ENCODE assay signal across 8 cellular contexts in the genomic region with DNA sequence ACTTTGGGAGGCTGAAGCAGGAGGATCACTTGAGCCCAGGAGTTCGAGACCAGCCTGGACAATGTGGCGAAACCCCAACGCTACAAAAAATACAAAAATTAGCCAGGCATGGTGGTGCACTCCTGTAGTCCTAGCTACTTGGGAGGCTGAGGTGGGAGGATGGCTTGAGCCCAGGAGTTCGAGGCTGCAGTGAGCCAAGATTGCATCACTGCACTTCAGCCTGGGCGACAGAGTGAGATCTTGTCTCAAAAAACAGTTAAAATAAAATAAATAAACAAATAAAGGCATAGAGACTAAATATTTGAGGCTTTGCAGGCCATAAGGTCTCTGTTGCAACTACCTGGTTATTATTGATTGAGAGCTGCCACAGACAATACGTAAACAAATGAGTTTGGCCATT. TPM values are rescaled to one million over a fixed set of nuclear protein-coding genes. Genes with fewer than 3 reads are reported as not detected.
"Had no signal": no experiment of that assay in that cellular context is flagged by ENCODE, and none has a peak within 500 bp of the region (broad histone marks: within the 10 kb centered on the region; RNA-seq: fewer than 3 reads in every experiment).

No MANE protein-coding gene starts in this region.

RNA-seq across cellular contexts. Expression of a gene that starts 41.9 kb away (rescaled TPM):
- total RNA-seq: activated B cell treated with CpG ODN at 0.5 μM for 24 hours; activated CD4-positive, alpha-beta memory T cell treated with anti-CD3 and anti-CD28 coated beads for 36 hours; activated CD4-positive, alpha-beta T cell treated with anti-CD3 and anti-CD28 coated beads, Interleukin-2, amount 10 ng/mL, durations not matched to agents 7 days and 5 days; activated CD8-positive, alpha-beta memory T cell treated with anti-CD3 and anti-CD28 coated beads, Interleukin-2, amount 10 ng/mL, durations not matched to agents 7 days and 5 days; activated CD8-positive, alpha-beta T cell treated with anti-CD3 and anti-CD28 coated beads for 36 hours; activated CD8-positive, alpha-beta T cell treated with anti-CD3 and anti-CD28 coated beads, Interleukin-2, amount 10 ng/mL, durations not matched to agents 7 days and 5 days; T-helper 17 cell; T-helper 2 cell treated with Interferon-gamma antibody and Interleukin-4, amounts not matched to agents 100 ng/mL and 5 ng/mL, for 36 hours had no signal
